Comparison of ENCODE assay signal across 20 cellular contexts in the genomic region with DNA sequence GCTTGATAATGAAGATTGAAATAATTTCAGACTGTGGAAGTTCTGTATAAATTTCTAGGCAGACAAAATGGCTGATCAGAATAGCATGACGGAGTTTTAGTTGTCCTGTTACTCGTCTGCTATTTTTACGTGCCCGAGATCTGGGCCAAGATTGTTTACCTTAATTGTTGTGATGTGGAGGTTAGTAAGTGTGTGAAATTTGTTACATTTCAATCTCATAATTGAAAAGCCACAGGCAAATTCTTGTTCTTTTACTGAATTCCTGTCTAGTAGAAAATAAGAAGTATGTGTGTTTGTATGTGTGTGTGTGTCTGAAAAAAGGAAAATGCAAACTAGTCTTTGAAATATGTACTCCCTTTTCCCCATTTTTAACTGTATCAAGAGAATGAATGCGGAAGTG.
"Had no signal": no experiment of that assay in that cellular context is flagged by ENCODE, and none has a peak within 500 bp of the region (broad histone marks: within the 10 kb centered on the region; RNA-seq: fewer than 3 reads in every experiment).

No MANE protein-coding gene starts in this region.

- H3K4me1 Mint-ChIP-seq: activated naive CD4-positive, alpha-beta T cell treated with anti-CD3 and anti-CD28 coated beads, Interleukin-2, amount 10 ng/mL, durations not matched to agents 7 days and 5 days had no signal

- H3K36me3 ChIP-seq: cardiac muscle cell, left ventricle myocardium inferior, sigmoid colon, vagina, WERI-Rb-1 had no signal

- H3K27ac Mint-ChIP-seq: activated naive CD4-positive, alpha-beta T cell treated with anti-CD3 and anti-CD28 coated beads, Interleukin-2, amount 10 ng/mL, durations not matched to agents 7 days and 5 days; memory B cell had no signal

- H3K4me3 ChIP-seq: cardiac muscle cell, left ventricle myocardium inferior, mucosa of descending colon, sigmoid colon, tibial nerve, vagina had no signal

- H3K4me3 Mint-ChIP-seq: activated naive CD4-positive, alpha-beta T cell treated with anti-CD3 and anti-CD28 coated beads, Interleukin-2, amount 10 ng/mL, durations not matched to agents 7 days and 5 days; effector memory CD8-positive, alpha-beta T cell; memory B cell had no signal

- ATAC-seq: effector memory CD8-positive, alpha-beta T cell; mucosa of descending colon; naive thymus-derived CD4-positive, alpha-beta T cell had no signal

- H3K4me1 ChIP-seq: parathyroid adenoma had no signal

- DNase-seq: activated CD4-positive, alpha-beta T cell treated with anti-CD3 and anti-CD28 coated beads for 1 hour; activated CD8-positive, alpha-beta memory T cell treated with anti-CD3 and anti-CD28 coated beads for 24 hours; activated CD8-positive, alpha-beta memory T cell treated with anti-CD3 and anti-CD28 coated beads, Interleukin-2, amount 50 U/mL, for 48 hours; activated effector memory CD4-positive, alpha-beta T cell treated with Interleukin-2 at 50 U/mL for 16 hours; activated naive CD4-positive, alpha-beta T cell treated with anti-CD3 and anti-CD28 coated beads, Interleukin-2, amount 10 ng/mL, durations not matched to agents 7 days and 5 days; activated T-cell treated with anti-CD3 and anti-CD28 coated beads, Interleukin-2, amount 50 U/mL, for 48 hours; effector memory CD8-positive, alpha-beta T cell; left ventricle myocardium inferior; mucosa of descending colon; naive thymus-derived CD4-positive, alpha-beta T cell; sigmoid colon; stimulated activated naive CD4-positive, alpha-beta T cell; WERI-Rb-1 had no signal

- H3K27me3 ChIP-seq: cardiac muscle cell, neutrophil, sigmoid colon, tibial nerve, vagina had no signal

- H3K9ac ChIP-seq: parathyroid adenoma had no signal

- H3K9me3 ChIP-seq: neutrophil, vagina had no signal

- H3K27me3 Mint-ChIP-seq: activated naive CD4-positive, alpha-beta T cell treated with anti-CD3 and anti-CD28 coated beads, Interleukin-2, amount 10 ng/mL, durations not matched to agents 7 days and 5 days; effector memory CD8-positive, alpha-beta T cell; memory B cell; naive thymus-derived CD4-positive, alpha-beta T cell had no signal

- H2AFZ ChIP-seq: parathyroid adenoma had no signal

- H3K27ac ChIP-seq: cardiac muscle cell, epithelial cell of prostate, neutrophil, parathyroid adenoma, sigmoid colon, vagina, WERI-Rb-1 had no signal

- H3K9me3 Mint-ChIP-seq: effector memory CD8-positive, alpha-beta T cell had no signal
